Comparison of ENCODE assay signal across 7 cellular contexts in genomic region chr3:44712455-44713075, GRCh38. TPM values are rescaled to one million over a fixed set of nuclear protein-coding genes. Genes with fewer than 3 reads are reported as not detected.
DNase-seq lines count a peak whose midpoint lies in the region; ATAC-seq, FAIRE-seq and TF ChIP-seq lines count a peak whose summit lies in the region.

ZNF502 (plus strand) TSS chr3:44712660; CDS start chr3:44720262, 7,602 bp downstream.

- TF ChIP-seq CTCF in RWPE1 (conservative IDR thresholded peaks at IDR 0.05; ENCODE audit: low read depth) (0 out of 2 replicates have a peak, but pooled peaks have one; percentile 19), neural progenitor cell (IDR thresholded peaks at IDR 0.05) (peak; percentile 34)

- H3K27ac ChIP-seq in RWPE1 = peak within 1 kb of the TSS; percentile 66
- no peak within 1 kb of the TSS for H3K27ac ChIP-seq in neural progenitor cell

- ATAC-seq in stimulated activated naive CD8-positive, alpha-beta T cell treated with anti-CD3 and anti-CD28 coated beads, Interleukin-15, amount 100 ng/mL, for 72 hours = peak; percentile 97
- no peak for ATAC-seq in GM18861 (IDR thresholded peaks at IDR 0.05; ENCODE audit: unreplicated experiment)

- H3K27me3 ChIP-seq in neural progenitor cell = no peaks in the 10 kb centered on the region

- no peaks in the 10 kb centered on the region for H3F3A ChIP-seq in neural progenitor cell (ENCODE audit: low read depth)

- H3K4me1 Mint-ChIP-seq in activated naive CD4-positive, alpha-beta T cell treated with anti-CD3 and anti-CD28 coated beads, Interleukin-2, amount 10 ng/mL, durations not matched to agents 7 days and 5 days = peaks cover 10% of the 10 kb centered on the region
- no peaks in the 10 kb centered on the region for H3K4me1 Mint-ChIP-seq in neural progenitor cell
- peaks cover 22% of the 10 kb centered on the region for H3K4me1 Mint-ChIP-seq in stimulated activated naive CD8-positive, alpha-beta T cell treated with anti-CD3 and anti-CD28 coated beads, Interleukin-15, amount 100 ng/mL, for 72 hours

- peak; percentile 76 for FAIRE-seq in H54 (lab: Jason Lieb, UNC)

- DNase-seq in H54 (ENCODE audit: insufficient read length, low spot score) = peak; percentile 49
- DNase-seq in RWPE1 (ENCODE audit: low spot score) = peak; percentile 61
- peak; percentile 65 for DNase-seq in activated naive CD4-positive, alpha-beta T cell treated with anti-CD3 and anti-CD28 coated beads, Interleukin-2, amount 10 ng/mL, durations not matched to agents 7 days and 5 days
- peak; percentile 69 for DNase-seq in foreskin melanocyte
- DNase-seq in neural progenitor cell (ENCODE audit: low spot score) = peak; percentile 82
- peak; percentile 62 to 74 for DNase-seq in stimulated activated naive CD8-positive, alpha-beta T cell treated with anti-CD3 and anti-CD28 coated beads, Interleukin-15, amount 100 ng/mL, for 72 hours

- peak within 1 kb of the TSS; percentile 53 for H3K27ac Mint-ChIP-seq in activated naive CD4-positive, alpha-beta T cell treated with anti-CD3 and anti-CD28 coated beads, Interleukin-2, amount 10 ng/mL, durations not matched to agents 7 days and 5 days
- no peak within 1 kb of the TSS for H3K27ac Mint-ChIP-seq in neural progenitor cell
- peak within 1 kb of the TSS; percentile 70 to 93 for H3K27ac Mint-ChIP-seq in stimulated activated naive CD8-positive, alpha-beta T cell treated with anti-CD3 and anti-CD28 coated beads, Interleukin-15, amount 100 ng/mL, for 72 hours

- H3K9me3 ChIP-seq in neural progenitor cell (ENCODE audit: low read depth) = peaks cover 14% of the 10 kb centered on the region

- no peaks in the 10 kb centered on the region for H3K4me1 ChIP-seq in neural progenitor cell

- H3K9me3 Mint-ChIP-seq in activated naive CD4-positive, alpha-beta T cell treated with anti-CD3 and anti-CD28 coated beads, Interleukin-2, amount 10 ng/mL, durations not matched to agents 7 days and 5 days = peaks cover 50% of the 10 kb centered on the region
- peaks cover 30% of the 10 kb centered on the region for H3K9me3 Mint-ChIP-seq in neural progenitor cell
- H3K9me3 Mint-ChIP-seq in stimulated activated naive CD8-positive, alpha-beta T cell treated with anti-CD3 and anti-CD28 coated beads, Interleukin-15, amount 100 ng/mL, for 72 hours = peaks cover 35 to 47% of the 10 kb centered on the region in 2 donors

- peaks cover 7% of the 10 kb centered on the region for H3K27me3 Mint-ChIP-seq in activated naive CD4-positive, alpha-beta T cell treated with anti-CD3 and anti-CD28 coated beads, Interleukin-2, amount 10 ng/mL, durations not matched to agents 7 days and 5 days
- H3K27me3 Mint-ChIP-seq in neural progenitor cell (ENCODE audit: insufficient read depth, low read depth) = peaks cover 6% of the 10 kb centered on the region
- H3K27me3 Mint-ChIP-seq in stimulated activated naive CD8-positive, alpha-beta T cell treated with anti-CD3 and anti-CD28 coated beads, Interleukin-15, amount 100 ng/mL, for 72 hours = peaks cover 16% of the 10 kb centered on the region

- peak within 1 kb of the TSS; percentile 98 for H2AFZ ChIP-seq in neural progenitor cell (replicated peaks)

- POLR2A ChIA-PET in RWPE1 (lab: Yijun Ruan, JAX; ENCODE audit: low non-redundant PET) = no interaction called here

- CTCF ChIA-PET in RWPE1 (lab: Yijun Ruan, JAX) = no interaction called here
- CTCF ChIA-PET in activated naive CD4-positive, alpha-beta T cell treated with anti-CD3 and anti-CD28 coated beads, Interleukin-2, amount 10 ng/mL, durations not matched to agents 7 days and 5 days (lab: Charles Lee) = no interaction called here

- H3K4me3 Mint-ChIP-seq in activated naive CD4-positive, alpha-beta T cell treated with anti-CD3 and anti-CD28 coated beads, Interleukin-2, amount 10 ng/mL, durations not matched to agents 7 days and 5 days = peak within 1 kb of the TSS; percentile 79
- H3K4me3 Mint-ChIP-seq in neural progenitor cell = peak within 1 kb of the TSS; percentile 82
- H3K4me3 Mint-ChIP-seq in stimulated activated naive CD8-positive, alpha-beta T cell treated with anti-CD3 and anti-CD28 coated beads, Interleukin-15, amount 100 ng/mL, for 72 hours = peak within 1 kb of the TSS; percentile 90 to 96

- no peak for TF ChIP-seq POLR2A in H54 (IDR thresholded peaks at IDR 0.05; ENCODE audit: low read depth, low read length)

- no peaks in the 10 kb centered on the region for H3K79me2 ChIP-seq in neural progenitor cell (ENCODE audit: low read depth)

- H3K36me3 Mint-ChIP-seq in activated naive CD4-positive, alpha-beta T cell treated with anti-CD3 and anti-CD28 coated beads, Interleukin-2, amount 10 ng/mL, durations not matched to agents 7 days and 5 days = peaks cover 19% of the 10 kb centered on the region
- H3K36me3 Mint-ChIP-seq in neural progenitor cell = no peaks in the 10 kb centered on the region

- peak within 1 kb of the TSS; percentile 69 for H3K4me2 ChIP-seq in neural progenitor cell

- peak within 1 kb of the TSS; percentile 75 for H3K4me3 ChIP-seq in neural progenitor cell

- no peaks in the 10 kb centered on the region for H4K20me1 ChIP-seq in neural progenitor cell (ENCODE audit: low read depth)

- no peak within 1 kb of the TSS for H3K9ac ChIP-seq in neural progenitor cell

- H3K36me3 ChIP-seq in neural progenitor cell = no peaks in the 10 kb centered on the region

RNA-seq across cellular contexts. Expression of gene ZNF502, which starts in this region (rescaled TPM):
- total RNA-seq in neural progenitor cell (ENCODE audit: low replicate concordance) = 3.6 and 5.1 TPM in 2 replicates
